In the genomic region with DNA sequence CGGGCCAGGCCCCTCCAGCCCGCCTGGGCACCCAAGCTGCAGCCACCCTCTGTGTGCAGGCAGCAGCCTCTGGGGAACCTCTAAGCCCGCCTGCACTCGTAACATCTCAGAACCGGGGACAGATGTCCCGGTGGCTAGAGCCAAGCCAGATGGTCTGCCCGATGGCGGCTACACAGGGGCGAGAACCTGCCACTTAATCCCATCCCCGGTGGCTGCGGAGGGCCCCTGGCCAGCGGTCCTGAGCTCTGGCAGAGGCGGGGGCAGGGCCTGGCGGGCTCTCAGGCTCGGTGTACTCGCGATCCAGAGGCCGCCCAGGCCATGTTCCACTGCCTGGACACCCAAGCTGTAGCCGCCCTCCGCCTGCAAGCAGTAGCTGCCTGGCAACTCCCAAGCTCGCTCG, we compare ENCODE assay signal across 14 cellular contexts. TPM values are rescaled to one million over a fixed set of nuclear protein-coding genes. Genes with fewer than 3 reads are reported as not detected.
A peak's percentile ranks its signal among the peaks of the same experiment; 100 is the strongest.
DNase-seq lines count a peak whose midpoint lies in the region; ATAC-seq, FAIRE-seq and TF ChIP-seq lines count a peak whose summit lies in the region.
"Not testable (repeated sequence)": the region's sequence is repeated elsewhere in the genome, so short reads cannot be mapped to it uniquely, and the experiment has no call there.
"Had no signal": no experiment of that assay in that cellular context is flagged by ENCODE, and none has a peak within 500 bp of the region (broad histone marks: within the 10 kb centered on the region; RNA-seq: fewer than 3 reads in every experiment).

No MANE protein-coding gene starts in this region.

- not testable (repeated sequence) for DNase-seq in Panc1 (ENCODE audit: low read depth, low spot score); left cardiac atrium
- DNase-seq in kidney (peak; percentile 40), right lobe of liver (peak in 1 of 3 donors; percentile 15), sigmoid colon (peak; percentile 21), upper lobe of left lung (peak in 1 of 2 donors; percentile 43)

- ATAC-seq in Panc1 (peak; percentile 62; the same call in 1 of the 2 replicates), esophagus mucosa (peak; percentile 22), left cardiac atrium (peak; percentile 15 to 74), right lobe of liver (peak; percentile 33 to 64 (median 52)), upper lobe of left lung (ENCODE audit: low FRiP score in 2 of 2) (peak; percentile 56 to 57)

- TF ChIP-seq POLR2A in right lobe of liver (IDR thresholded peaks at IDR 0.05); sigmoid colon (IDR thresholded peaks at IDR 0.05); upper lobe of left lung (IDR thresholded peaks at IDR 0.05): not testable (repeated sequence)

- H3K36me3 ChIP-seq in Panc1 (ENCODE audit: control insufficient read depth, insufficient read depth, low read length); kidney (ENCODE audit: control insufficient read depth in 1 of 2, insufficient read depth in 2 of 2, low read length in 2 of 2); right lobe of liver; sigmoid colon; upper lobe of left lung: not testable (repeated sequence)

- not testable (repeated sequence) for H3K4me3 ChIP-seq in Panc1 (ENCODE audit: low read depth in 2 of 2, low read length in 2 of 2); kidney (ENCODE audit: low read length in 2 of 2); right lobe of liver; sigmoid colon; upper lobe of left lung

- not testable (repeated sequence) for H3K27me3 ChIP-seq in Panc1 (ENCODE audit: control insufficient read depth, insufficient read depth, low read length); right lobe of liver; sigmoid colon; upper lobe of left lung

- H3K9me3 ChIP-seq in Panc1 (ENCODE audit: control insufficient read depth, insufficient read depth, low read depth, low read length); kidney (ENCODE audit: control insufficient read depth in 1 of 2, low read length in 2 of 2); right lobe of liver; sigmoid colon; upper lobe of left lung: not testable (repeated sequence)

- CTCF ChIA-PET in Panc1 (lab: Charles Lee) = not testable (repeated sequence)

- not testable (repeated sequence) for BruUV-seq in Panc1 (replicated peaks; lab: Mats Ljungman, UMichigan)

- in situ Hi-C loops in Panc1 (cut with HindIII; ENCODE audit: low pct_unique_long_range_greater_than_20kb, low sequenced_read_pairs) = not testable (repeated sequence)

- POLR2A ChIA-PET in Panc1 (lab: Charles Lee) = not testable (repeated sequence)

- intact Hi-C loops in Panc1 (cut with micrococcal nuclease; ENCODE audit: unreplicated experiment); left cardiac atrium (cut with DNase I); kidney (cut with DNase I); right lobe of liver (cut with DNase I); sigmoid colon (cut with DNase I): not testable (repeated sequence)

- H3K9ac ChIP-seq in kidney (ENCODE audit: low read length in 2 of 2) = not testable (repeated sequence)

- not testable (repeated sequence) for TF ChIP-seq CTCF in Panc1 (IDR thresholded peaks at IDR 0.05); kidney (IDR thresholded peaks at IDR 0.05; ENCODE audit: borderline replicate concordance, extremely low read depth, insufficient read depth); right lobe of liver (IDR thresholded peaks at IDR 0.05); sigmoid colon (IDR thresholded peaks at IDR 0.05); upper lobe of left lung (IDR thresholded peaks at IDR 0.05)

- not testable (repeated sequence) for FAIRE-seq in kidney (lab: Jason Lieb, UNC)

- not testable (repeated sequence) for TF ChIP-seq EP300 in sigmoid colon (IDR thresholded peaks at IDR 0.05); upper lobe of left lung (IDR thresholded peaks at IDR 0.05)

- not testable (repeated sequence) for H3K27ac ChIP-seq in Panc1 (ENCODE audit: low read length); kidney (ENCODE audit: low read depth in 2 of 2, low read length in 2 of 2); right lobe of liver; sigmoid colon; upper lobe of left lung

- H3K4me1 ChIP-seq in Panc1 (ENCODE audit: control insufficient read depth, insufficient read depth, low read length); kidney (ENCODE audit: control insufficient read depth in 1 of 2, insufficient read depth in 1 of 2, low read depth in 1 of 2, low read length in 2 of 2); right lobe of liver; sigmoid colon; upper lobe of left lung: not testable (repeated sequence)

- WGBS in right lobe of liver (ENCODE audit: insufficient coverage, low coverage, low lambda C conversion rate, missing lambda C conversion rate) = 70% methylated on average over 2 of the region's 22 CpGs
- WGBS in sigmoid colon, 2 donors = 75 to 87% methylated on average over 9 to 10 of the region's 22 CpGs
- WGBS in upper lobe of left lung, 2 donors = no CpG with 5 or more reads among the region's 22 CpGs

RNA-seq across cellular contexts. Expression of a gene that starts 40.9 kb away (rescaled TPM):
- not detected for total RNA-seq in Panc1 (2021; ENCODE audit: unreplicated experiment)
- polyA plus RNA-seq in Panc1 (2012; ENCODE audit: insufficient read length) = not detected
- 0.08 TPM for total RNA-seq in esophagus mucosa
- not detected for total RNA-seq in left cardiac atrium
- not detected for total RNA-seq in kidney
- not detected for polyA plus RNA-seq in kidney (ENCODE audit: insufficient read depth, low read depth, low replicate concordance)
- not detected for total RNA-seq in right lobe of liver
- total RNA-seq in sigmoid colon = not detected
- polyA plus RNA-seq in sigmoid colon = not detected
- total RNA-seq in upper lobe of left lung = not detected
- total RNA-seq: A673; CD4-positive, alpha-beta memory T cell; Daoy; GM23248; HT-29 had no signal
- polyA plus RNA-seq: AG04450; CD14-positive monocyte; CD4-positive, alpha-beta memory T cell; GM23248 had no signal
